In genomic region chr3:16317561-16317945, GRCh38 we compare ENCODE assay signal across 20 cellular contexts. TPM values are rescaled to one million over a fixed set of nuclear protein-coding genes. Genes with fewer than 3 reads are reported as not detected.
DNase-seq lines count a peak whose midpoint lies in the region; ATAC-seq and TF ChIP-seq lines count a peak whose summit lies in the region.
"Had no signal": no experiment of that assay in that cellular context is flagged by ENCODE, and none has a peak within 500 bp of the region (broad histone marks: within the 10 kb centered on the region; RNA-seq: fewer than 3 reads in every experiment).

No MANE protein-coding gene starts in this region.

- no peak overlapping the region for H3K27ac ChIP-seq in CD8-positive, alpha-beta memory T cell (ENCODE audit: low read depth, low read length)
- H3K27ac ChIP-seq: brain microvascular endothelial cell, heart left ventricle, psoas muscle had no signal

- intact Hi-C loops in activated CD4-positive, alpha-beta T cell treated with anti-CD3 and anti-CD28 coated beads for 36 hours (cut with DNase I, micrococcal nuclease): loop anchor here in 1 of 2 experiments (5.0 kb wide), 1 partner anchor 280 kb away; no protein-coding TSS in a partner anchor
- intact Hi-C loops in natural killer cell (cut with micrococcal nuclease): no loop called here

- H3K9me3 ChIP-seq in CD8-positive, alpha-beta memory T cell (ENCODE audit: low read length): no peaks in the 10 kb centered on the region
- H3K9me3 ChIP-seq: heart left ventricle, psoas muscle, SK-N-SH had no signal

- H3K36me3 ChIP-seq in CD8-positive, alpha-beta memory T cell (ENCODE audit: insufficient read depth, low read length): peaks cover 67% of the 10 kb centered on the region

- TF ChIP-seq CTCF in natural killer cell (IDR thresholded peaks at IDR 0.05): no peak

- H3K27ac Mint-ChIP-seq in activated CD4-positive, alpha-beta T cell treated with anti-CD3 and anti-CD28 coated beads for 36 hours: peak overlapping the region; percentile 90
- H3K27ac Mint-ChIP-seq in CD8-positive, alpha-beta memory T cell: peak overlapping the region; percentile 79 to 92 (median 90)
- peak overlapping the region; percentile 99 for H3K27ac Mint-ChIP-seq in activated naive CD8-positive, alpha-beta T cell
- H3K27ac Mint-ChIP-seq in natural killer cell: peak overlapping the region; percentile 25 to 64
- H3K27ac Mint-ChIP-seq: HFFc6 had no signal

- no peak for DNase-seq in activated CD4-positive, alpha-beta T cell treated with anti-CD3 and anti-CD28 coated beads for 36 hours
- DNase-seq in activated CD4-positive, alpha-beta T cell treated with anti-CD3 and anti-CD28 coated beads, Interleukin-2, amount 50 U/mL, for 4 hours: no peak
- DNase-seq in CD8-positive, alpha-beta memory T cell: no peak
- no peak for DNase-seq in natural killer cell
- DNase-seq in NCI-H1092 (lab: John Stamatoyannopoulos, UW): no peak
- DNase-seq in foreskin melanocyte: no peak
- DNase-seq in NCI-H2029 treated with DMSO at 0.1 percent for 48 hours (lab: John Stamatoyannopoulos, UW): no peak
- DNase-seq: brain microvascular endothelial cell; DMS153; heart left ventricle; HFFc6; NCI-H2107; NK-92 treated with Interleukin-12 subunit alpha and Interleukin-12 subunit beta, amount 100 ng/mL, for 24 hours; psoas muscle; RPMI8226; SK-N-SH had no signal

- no peaks in the 10 kb centered on the region for H3K27me3 ChIP-seq in CD8-positive, alpha-beta memory T cell (ENCODE audit: insufficient read depth, low read length, poor library complexity, severe bottlenecking)
- H3K27me3 ChIP-seq: brain microvascular endothelial cell, heart left ventricle had no signal

- peaks cover 78% of the 10 kb centered on the region for H3K4me1 ChIP-seq in CD8-positive, alpha-beta memory T cell (ENCODE audit: insufficient read depth, low read length)

- H3K36me3 Mint-ChIP-seq in activated CD4-positive, alpha-beta T cell treated with anti-CD3 and anti-CD28 coated beads for 36 hours (ENCODE audit: low read depth): peaks cover 80% of the 10 kb centered on the region
- peaks cover 16 to 94% (median 24%) of the 10 kb centered on the region in 3 donors for H3K36me3 Mint-ChIP-seq in CD8-positive, alpha-beta memory T cell
- peaks cover 16% of the 10 kb centered on the region for H3K36me3 Mint-ChIP-seq in activated naive CD8-positive, alpha-beta T cell
- H3K36me3 Mint-ChIP-seq in natural killer cell: peaks cover 19% of the 10 kb centered on the region

- H3K4me1 Mint-ChIP-seq in activated CD4-positive, alpha-beta T cell treated with anti-CD3 and anti-CD28 coated beads for 36 hours: peaks cover 88% of the 10 kb centered on the region
- H3K4me1 Mint-ChIP-seq in CD8-positive, alpha-beta memory T cell: peaks cover 77 to 87% (median 84%) of the 10 kb centered on the region in 3 donors
- H3K4me1 Mint-ChIP-seq in activated naive CD8-positive, alpha-beta T cell (ENCODE audit: low read depth): peaks cover 96% of the 10 kb centered on the region
- H3K4me1 Mint-ChIP-seq in natural killer cell: peaks cover 60 to 62% of the 10 kb centered on the region in 2 donors

- peak overlapping the region; percentile 17 for H3K4me3 ChIP-seq in CD8-positive, alpha-beta memory T cell (ENCODE audit: low read length)
- H3K4me3 ChIP-seq: heart left ventricle, psoas muscle, skin epidermis had no signal

- POLR2A ChIA-PET in activated CD4-positive, alpha-beta T cell treated with anti-CD3 and anti-CD28 coated beads for 36 hours (lab: Charles Lee): no interaction called here
- POLR2A ChIA-PET in CD8-positive, alpha-beta memory T cell (lab: Charles Lee): interaction anchor here (0.8 to 3.7 kb wide), 4 partner anchors 13 to 32 kb away, joined by 3 to 17 read pairs (median 4); no protein-coding TSS in a partner anchor

- peak; percentile 1 for ATAC-seq in activated CD4-positive, alpha-beta T cell treated with anti-CD3 and anti-CD28 coated beads for 36 hours
- ATAC-seq in natural killer cell: no peak
- ATAC-seq: activated CD4-positive, CD25-positive, alpha-beta regulatory T cell treated with anti-CD3 and anti-CD28 coated beads, Interleukin-2, amount 50 U/mL, for 24 hours; left lobe of liver; psoas muscle had no signal

- no peaks in the 10 kb centered on the region for H3K9me3 Mint-ChIP-seq in activated CD4-positive, alpha-beta T cell treated with anti-CD3 and anti-CD28 coated beads for 36 hours (ENCODE audit: low read depth)
- no peaks in the 10 kb centered on the region for H3K9me3 Mint-ChIP-seq in CD8-positive, alpha-beta memory T cell
- H3K9me3 Mint-ChIP-seq in activated naive CD8-positive, alpha-beta T cell (ENCODE audit: low read depth): no peaks in the 10 kb centered on the region
- no peaks in the 10 kb centered on the region for H3K9me3 Mint-ChIP-seq in natural killer cell
- H3K9me3 Mint-ChIP-seq: HFFc6 had no signal

- CTCF ChIA-PET in activated CD4-positive, alpha-beta T cell treated with anti-CD3 and anti-CD28 coated beads for 36 hours (lab: Charles Lee): interaction anchor here (0.6 to 12.0 kb wide), 8 partner anchors 12 to 53 kb away, joined by 3 to 262 read pairs (median 10); partner anchors contain the start of genes DPH3 and OXNAD1
- CTCF ChIA-PET in CD8-positive, alpha-beta memory T cell (lab: Charles Lee): interaction anchor here (0.6 to 16.0 kb wide), 8 partner anchors 9 to 209 kb away, joined by 3 to 286 read pairs (median 26); partner anchors contain the start of genes DPH3 and OXNAD1

- no peak overlapping the region for H3K4me3 Mint-ChIP-seq in activated CD4-positive, alpha-beta T cell treated with anti-CD3 and anti-CD28 coated beads for 36 hours
- H3K4me3 Mint-ChIP-seq in CD8-positive, alpha-beta memory T cell: peak overlapping the region in 4 of 7 donors; percentile 12 to 47 (median 42)
- peak overlapping the region; percentile 44 for H3K4me3 Mint-ChIP-seq in activated naive CD8-positive, alpha-beta T cell
- H3K4me3 Mint-ChIP-seq in natural killer cell: no peak overlapping the region
- H3K4me3 Mint-ChIP-seq: HFFc6 had no signal

- H3K27me3 Mint-ChIP-seq in activated CD4-positive, alpha-beta T cell treated with anti-CD3 and anti-CD28 coated beads for 36 hours: no peaks in the 10 kb centered on the region
- peaks cover 0 to 5% of the 10 kb centered on the region in 2 donors for H3K27me3 Mint-ChIP-seq in CD8-positive, alpha-beta memory T cell
- no peaks in the 10 kb centered on the region for H3K27me3 Mint-ChIP-seq in activated naive CD8-positive, alpha-beta T cell
- H3K27me3 Mint-ChIP-seq in natural killer cell (ENCODE audit: low read depth in 2 of 2): no peaks in the 10 kb centered on the region

RNA-seq across cellular contexts. Expression of gene OXNAD1, which starts 52.5 kb away (rescaled TPM):
- 10 to 100 TPM; 27.7 to 34.6 TPM for total RNA-seq in activated CD4-positive, alpha-beta T cell treated with anti-CD3 and anti-CD28 coated beads for 36 hours
- 10 to 100 TPM; 28.6 to 30.1 TPM for total RNA-seq in CD8-positive, alpha-beta memory T cell
- polyA plus RNA-seq in CD8-positive, alpha-beta memory T cell: 64.2 TPM
- total RNA-seq in natural killer cell: 10 to 100 TPM; 16.7 to 26.1 (median 22.3) TPM

RNA-seq across cellular contexts. Expression of gene DPH3, which starts 52.8 kb away (rescaled TPM):
- 10 to 100 TPM; 13.0 to 17.8 TPM for total RNA-seq in activated CD4-positive, alpha-beta T cell treated with anti-CD3 and anti-CD28 coated beads for 36 hours
- total RNA-seq in CD8-positive, alpha-beta memory T cell: 10 to 100 TPM; 31.7 to 32.8 TPM
- 29.9 TPM for polyA plus RNA-seq in CD8-positive, alpha-beta memory T cell
- 10 to 100 TPM; 20.4 to 27.3 (median 22.8) TPM for total RNA-seq in natural killer cell

Comparison
In these comparisons a context has a peak if more than half of its experiments do, and no peak if none do; other contexts are left out.
1. H3K27ac Mint-ChIP-seq: peak in every context shown above with its lines; median percentile 99 in activated naive CD8-positive, alpha-beta T cell; 90 in activated CD4-positive, alpha-beta T cell treated with anti-CD3 and anti-CD28 coated beads for 36 hours; 90 in CD8-positive, alpha-beta memory T cell; 44 in natural killer cell.
2. H3K4me3 Mint-ChIP-seq: peak in CD8-positive, alpha-beta memory T cell (4 of 7) and activated naive CD8-positive, alpha-beta T cell (single experiment); none in activated CD4-positive, alpha-beta T cell treated with anti-CD3 and anti-CD28 coated beads for 36 hours (single experiment) and natural killer cell (single experiment).